2 cellular contexts compared by ENCODE assay signal in genomic region chr1:230861970-230862595, GRCh38.
TF ChIP-seq lines count a peak whose summit lies in the region.

No MANE protein-coding gene starts in this region.

TF ChIP-seq in IMR-90, 13 proteins besides CTCF, POLR2A, EP300 and RAD21 (continued from another document):
- TF ChIP-seq ELK1 (IDR thresholded peaks at IDR 0.05; ENCODE audit: borderline replicate concordance, low read depth, low read length) (no peak), RCOR1 (IDR thresholded peaks at IDR 0.05; ENCODE audit: insufficient replicate concordance, low read length) (no peak), NFE2L2 (IDR thresholded peaks at IDR 0.05; ENCODE audit: low read depth, low read length) (no peak), FOS (IDR thresholded peaks at IDR 0.05; ENCODE audit: low read depth, low read length) (no peak), RFX5 (IDR thresholded peaks at IDR 0.05; ENCODE audit: low read depth, low read length) (no peak), MAFK (IDR thresholded peaks at IDR 0.05; ENCODE audit: low read depth, low read length) (no peak)

TF ChIP-seq in WTC11, 78 proteins besides CTCF, POLR2A, EP300 and RAD21 (continued from another document):
- TF ChIP-seq, protein P1, sequence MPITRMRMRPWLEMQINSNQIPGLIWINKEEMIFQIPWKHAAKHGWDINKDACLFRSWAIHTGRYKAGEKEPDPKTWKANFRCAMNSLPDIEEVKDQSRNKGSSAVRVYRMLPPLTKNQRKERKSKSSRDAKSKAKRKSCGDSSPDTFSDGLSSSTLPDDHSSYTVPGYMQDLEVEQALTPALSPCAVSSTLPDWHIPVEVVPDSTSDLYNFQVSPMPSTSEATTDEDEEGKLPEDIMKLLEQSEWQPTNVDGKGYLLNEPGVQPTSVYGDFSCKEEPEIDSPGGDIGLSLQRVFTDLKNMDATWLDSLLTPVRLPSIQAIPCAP (CRISPR knock-in tag; IDR thresholded peaks at IDR 0.05) = no peak
- TF ChIP-seq, protein P2, sequence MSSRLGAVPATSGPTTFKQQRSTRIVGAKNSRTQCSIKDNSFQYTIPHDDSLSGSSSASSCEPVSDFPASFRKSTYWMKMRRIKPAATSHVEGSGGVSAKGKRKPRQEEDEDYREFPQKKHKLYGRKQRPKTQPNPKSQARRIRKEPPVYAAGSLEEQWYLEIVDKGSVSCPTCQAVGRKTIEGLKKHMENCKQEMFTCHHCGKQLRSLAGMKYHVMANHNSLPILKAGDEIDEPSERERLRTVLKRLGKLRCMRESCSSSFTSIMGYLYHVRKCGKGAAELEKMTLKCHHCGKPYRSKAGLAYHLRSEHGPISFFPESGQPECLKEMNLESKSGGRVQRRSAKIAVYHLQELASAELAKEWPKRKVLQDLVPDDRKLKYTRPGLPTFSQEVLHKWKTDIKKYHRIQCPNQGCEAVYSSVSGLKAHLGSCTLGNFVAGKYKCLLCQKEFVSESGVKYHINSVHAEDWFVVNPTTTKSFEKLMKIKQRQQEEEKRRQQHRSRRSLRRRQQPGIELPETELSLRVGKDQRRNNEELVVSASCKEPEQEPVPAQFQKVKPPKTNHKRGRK (CRISPR knock-in tag; IDR thresholded peaks at IDR 0.05; ENCODE audit: borderline replicate concordance) = no peak
- no peak for TF ChIP-seq SOX15 (CRISPR knock-in tag; IDR thresholded peaks at IDR 0.05)
- TF ChIP-seq STAT6 (CRISPR knock-in tag; conservative IDR thresholded peaks at IDR 0.05; ENCODE audit: low read depth) = no peak
- TF ChIP-seq NR3C1 (CRISPR knock-in tag; conservative IDR thresholded peaks at IDR 0.05; ENCODE audit: low read depth) = no peak
- TF ChIP-seq, protein P3, sequence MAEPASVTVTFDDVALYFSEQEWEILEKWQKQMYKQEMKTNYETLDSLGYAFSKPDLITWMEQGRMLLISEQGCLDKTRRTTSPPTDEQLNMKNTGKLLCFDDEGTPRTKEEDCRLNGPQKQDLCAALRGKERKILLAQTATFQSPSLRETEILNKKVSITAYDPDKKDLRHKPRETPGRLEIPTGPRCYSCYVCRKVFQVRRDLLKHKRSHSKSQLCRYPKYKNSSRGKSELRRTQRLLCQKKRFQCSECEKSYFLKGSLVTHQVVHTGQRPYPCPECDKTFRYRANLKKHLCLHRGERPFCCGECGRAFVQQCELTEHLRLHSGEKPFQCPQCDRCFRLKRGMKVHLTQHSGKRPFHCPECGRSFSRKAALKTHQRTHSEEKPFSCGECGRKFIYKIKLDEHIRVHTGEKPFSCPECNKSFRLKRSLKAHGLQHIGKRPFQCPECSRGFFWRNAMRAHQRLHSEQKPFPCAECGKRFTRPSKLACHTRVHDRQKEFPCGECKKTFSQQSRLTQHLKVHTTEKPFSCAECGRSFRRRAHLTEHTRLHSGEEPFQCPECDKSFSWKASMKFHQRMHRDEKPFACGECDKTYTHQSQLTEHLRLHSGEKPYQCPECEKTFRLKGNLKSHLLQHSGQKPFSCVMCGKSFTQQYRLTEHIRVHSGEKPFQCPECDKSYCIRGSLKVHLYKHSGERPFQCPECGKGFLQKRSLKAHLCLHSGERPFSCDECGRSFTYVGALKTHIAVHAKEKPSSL (CRISPR knock-in tag; conservative IDR thresholded peaks at IDR 0.05) = no peak
- no peak for TF ChIP-seq CBFB (CRISPR knock-in tag; IDR thresholded peaks at IDR 0.05; ENCODE audit: low read depth)
- no peak for TF ChIP-seq ZNF416 (CRISPR knock-in tag; IDR thresholded peaks at IDR 0.05)
- TF ChIP-seq SMAD3 (CRISPR knock-in tag; IDR thresholded peaks at IDR 0.05; ENCODE audit: borderline replicate concordance) = no peak
- no peak for TF ChIP-seq HMGA2 (CRISPR knock-in tag; IDR thresholded peaks at IDR 0.05)
